Comparison of ENCODE assay signal across 27 cellular contexts in the genomic region with DNA sequence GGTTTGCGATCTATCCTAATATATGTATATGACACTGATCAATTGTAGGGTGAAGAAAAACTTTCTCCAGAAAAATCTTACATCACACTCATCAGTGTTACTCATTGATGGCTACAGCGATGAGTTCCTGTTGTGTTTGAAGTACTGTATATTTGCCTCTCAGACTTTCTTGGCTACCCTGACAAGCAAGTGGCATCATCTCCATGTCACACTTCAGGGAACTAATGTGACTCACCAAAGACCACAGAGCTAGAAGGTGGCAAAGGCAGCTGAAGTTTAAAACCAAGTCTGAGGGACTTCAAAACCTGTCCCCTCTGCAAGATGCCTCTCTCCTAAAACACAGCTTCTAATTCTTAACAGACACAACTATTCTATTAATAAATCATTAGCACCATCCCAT.
"Had no signal": no experiment of that assay in that cellular context is flagged by ENCODE, and none has a peak within 500 bp of the region (broad histone marks: within the 10 kb centered on the region; RNA-seq: fewer than 3 reads in every experiment).

No MANE protein-coding gene starts in this region.

- H3K9me3 ChIP-seq: adrenal gland, heart left ventricle, ovary, right lobe of liver, testis, transverse colon had no signal

- H3K27ac ChIP-seq: adrenal gland, heart left ventricle, ovary, right lobe of liver, testis, transverse colon, VCaP had no signal

- H3K4me1 Mint-ChIP-seq: activated CD8-positive, alpha-beta memory T cell treated with anti-CD3 and anti-CD28 coated beads, Interleukin-2, amount 10 ng/mL, durations not matched to agents 7 days and 5 days; activated naive CD8-positive, alpha-beta T cell treated with anti-CD3 and anti-CD28 coated beads for 36 hours; immature natural killer cell; mesothelial cell of epicardium; naive thymus-derived CD4-positive, alpha-beta T cell had no signal

- H3K27ac Mint-ChIP-seq: activated CD8-positive, alpha-beta memory T cell treated with anti-CD3 and anti-CD28 coated beads, Interleukin-2, amount 10 ng/mL, durations not matched to agents 7 days and 5 days; activated CD8-positive, alpha-beta T cell treated with anti-CD3 and anti-CD28 coated beads for 36 hours; activated naive CD4-positive, alpha-beta T cell treated with anti-CD3 and anti-CD28 coated beads for 36 hours; activated naive CD8-positive, alpha-beta T cell treated with anti-CD3 and anti-CD28 coated beads for 36 hours; effector memory CD8-positive, alpha-beta T cell; immature natural killer cell; mesothelial cell of epicardium; naive thymus-derived CD4-positive, alpha-beta T cell; progenitor cell of endocrine pancreas; T-helper 2 cell treated with Interferon-gamma antibody and Interleukin-4, amounts not matched to agents 5 μg/mL and 100 μg/mL, for 36 hours had no signal

- H3K4me1 ChIP-seq: adrenal gland, right lobe of liver, testis, transverse colon had no signal

- ATAC-seq: activated CD8-positive, alpha-beta memory T cell treated with anti-CD3 and anti-CD28 coated beads, Interleukin-2, amount 10 ng/mL, durations not matched to agents 7 days and 5 days; activated CD8-positive, alpha-beta T cell treated with anti-CD3 and anti-CD28 coated beads for 36 hours; effector memory CD8-positive, alpha-beta T cell; naive thymus-derived CD4-positive, alpha-beta T cell; right lobe of liver; stimulated activated naive CD8-positive, alpha-beta T cell treated with anti-CD3 and anti-CD28 coated beads, Interleukin-15, Interleukin-2, amounts not matched to agents 100 U/mL and 50 U/mL, for 24 hours had no signal

- H3K4me3 Mint-ChIP-seq: activated CD8-positive, alpha-beta memory T cell treated with anti-CD3 and anti-CD28 coated beads, Interleukin-2, amount 10 ng/mL, durations not matched to agents 7 days and 5 days; activated CD8-positive, alpha-beta T cell treated with anti-CD3 and anti-CD28 coated beads for 36 hours; activated naive CD4-positive, alpha-beta T cell treated with anti-CD3 and anti-CD28 coated beads for 36 hours; activated naive CD8-positive, alpha-beta T cell treated with anti-CD3 and anti-CD28 coated beads for 36 hours; brain; effector memory CD8-positive, alpha-beta T cell; immature natural killer cell; mesothelial cell of epicardium; naive thymus-derived CD4-positive, alpha-beta T cell; T-helper 2 cell treated with Interferon-gamma antibody and Interleukin-4, amounts not matched to agents 5 μg/mL and 100 μg/mL, for 36 hours had no signal

- H3K27me3 Mint-ChIP-seq: activated CD8-positive, alpha-beta memory T cell treated with anti-CD3 and anti-CD28 coated beads, Interleukin-2, amount 10 ng/mL, durations not matched to agents 7 days and 5 days; activated CD8-positive, alpha-beta T cell treated with anti-CD3 and anti-CD28 coated beads for 36 hours; activated naive CD8-positive, alpha-beta T cell treated with anti-CD3 and anti-CD28 coated beads for 36 hours; brain; effector memory CD8-positive, alpha-beta T cell; progenitor cell of endocrine pancreas had no signal

- H3K4me3 ChIP-seq: adrenal gland, heart left ventricle, ovary, right lobe of liver, testis, transverse colon had no signal

- H3K27me3 ChIP-seq: adrenal gland, heart left ventricle, ovary, right lobe of liver, testis, transverse colon had no signal

- H3K9me3 Mint-ChIP-seq: activated CD8-positive, alpha-beta T cell treated with anti-CD3 and anti-CD28 coated beads for 36 hours; activated naive CD4-positive, alpha-beta T cell treated with anti-CD3 and anti-CD28 coated beads for 36 hours; activated naive CD8-positive, alpha-beta T cell treated with anti-CD3 and anti-CD28 coated beads for 36 hours; brain; effector memory CD8-positive, alpha-beta T cell; immature natural killer cell; mesothelial cell of epicardium; naive thymus-derived CD4-positive, alpha-beta T cell; T-helper 2 cell treated with Interferon-gamma antibody and Interleukin-4, amounts not matched to agents 5 μg/mL and 100 μg/mL, for 36 hours had no signal

- H3K36me3 ChIP-seq: adrenal gland, heart left ventricle, ovary, right lobe of liver, transverse colon had no signal

- DNase-seq: activated CD4-positive, alpha-beta T cell treated with anti-CD3 and anti-CD28 coated beads, Interleukin-2, amount 50 U/mL, for 1 hour; activated CD8-positive, alpha-beta memory T cell treated with anti-CD3 and anti-CD28 coated beads, Interleukin-2, amount 10 ng/mL, durations not matched to agents 7 days and 5 days; activated CD8-positive, alpha-beta T cell treated with anti-CD3 and anti-CD28 coated beads for 36 hours; activated effector memory CD4-positive, alpha-beta T cell treated with anti-CD3 and anti-CD28 coated beads, Interleukin-2, amount 50 U/mL, for 16 hours; activated naive CD4-positive, alpha-beta T cell treated with anti-CD3 and anti-CD28 coated beads for 36 hours; activated naive CD8-positive, alpha-beta T cell treated with anti-CD3 and anti-CD28 coated beads for 36 hours; adrenal gland; aorta; caudate nucleus; cortex of kidney; effector memory CD8-positive, alpha-beta T cell; foreskin fibroblast; heart left ventricle; immature natural killer cell; kidney; naive thymus-derived CD4-positive, alpha-beta T cell; ovary; right lobe of liver; stimulated activated CD4-positive, alpha-beta T cell treated with anti-CD3 and anti-CD28 coated beads, Interleukin-2, amount 100 ng/mL, for 48 hours; stimulated activated naive CD8-positive, alpha-beta T cell treated with anti-CD3 and anti-CD28 coated beads, Interleukin-15, Interleukin-2, amounts not matched to agents 100 U/mL and 50 U/mL, for 24 hours; testis; transverse colon had no signal

- H3K36me3 Mint-ChIP-seq: activated CD8-positive, alpha-beta memory T cell treated with anti-CD3 and anti-CD28 coated beads, Interleukin-2, amount 10 ng/mL, durations not matched to agents 7 days and 5 days; activated naive CD8-positive, alpha-beta T cell treated with anti-CD3 and anti-CD28 coated beads for 36 hours; brain; immature natural killer cell; mesothelial cell of epicardium; naive thymus-derived CD4-positive, alpha-beta T cell had no signal
